In the genomic region with DNA sequence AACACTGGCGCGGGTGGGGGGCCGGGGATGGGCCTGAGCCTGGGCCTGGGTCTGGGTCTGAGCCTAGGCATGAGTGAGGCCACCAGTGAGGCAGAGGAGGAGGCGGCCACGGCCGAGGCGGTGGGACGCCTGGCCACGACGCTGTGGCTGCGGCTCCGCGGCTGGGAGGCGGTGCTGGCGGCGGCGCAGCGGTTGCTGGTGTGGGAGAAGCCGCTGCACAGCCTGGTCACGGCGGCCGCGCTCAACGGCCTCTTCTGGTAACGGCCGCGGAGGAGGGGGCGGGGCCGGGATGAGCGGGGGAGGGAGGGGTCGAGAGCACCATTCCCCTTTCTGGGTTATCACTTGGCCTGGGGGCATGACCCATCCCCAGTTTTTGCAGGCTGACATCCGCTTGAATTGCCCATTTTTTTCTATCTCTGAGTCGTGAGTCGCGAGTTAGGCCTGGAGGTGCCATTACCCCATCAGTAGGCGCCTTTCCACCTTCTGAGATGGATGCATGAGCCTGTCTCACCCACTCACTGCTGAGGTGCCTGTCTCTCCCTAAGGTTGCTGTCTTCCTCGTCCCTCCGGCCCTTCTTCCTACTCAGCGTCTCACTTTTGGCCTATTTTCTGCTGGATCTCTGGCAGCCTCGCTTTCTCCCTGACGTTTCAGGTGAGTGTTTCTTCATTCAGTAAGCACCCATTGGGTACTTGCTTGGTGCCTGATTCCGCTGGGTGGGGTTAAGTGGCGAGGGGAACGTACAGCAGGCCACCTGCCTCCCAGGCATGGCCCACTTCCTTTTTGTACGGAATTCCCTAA, we compare ENCODE assay signal across 8 cellular contexts. TPM values are rescaled to one million over a fixed set of nuclear protein-coding genes. Genes with fewer than 3 reads are reported as not detected.
A peak's percentile ranks its signal among the peaks of the same experiment; 100 is the strongest.
DNase-seq lines count a peak whose midpoint lies in the region; ATAC-seq and TF ChIP-seq lines count a peak whose summit lies in the region.

No MANE protein-coding gene starts in this region.

- in situ Hi-C loops in brain microvascular endothelial cell (cut with HindIII; ENCODE audit: low pct_ligation_motif_present, low sequenced_read_pairs): no loop called here

- H3K4me3 ChIP-seq in AG09309 (ENCODE audit: control insufficient read depth, low read depth, low read length) (peak overlapping the region; percentile 76), SK-N-MC (peak overlapping the region; percentile 90), brain microvascular endothelial cell (ENCODE audit: low read depth, low read length) (peak overlapping the region; percentile 84), smooth muscle cell (peak overlapping the region; percentile 74)

- peaks cover 14% of the 10 kb centered on the region for H3K79me2 ChIP-seq in smooth muscle cell (ENCODE audit: low read depth)

- peaks cover 14 to 34% (median 14%) of the 10 kb centered on the region in 3 donors for H3K36me3 Mint-ChIP-seq in immature natural killer cell

- peaks cover 7% of the 10 kb centered on the region for H4K20me1 ChIP-seq in smooth muscle cell (ENCODE audit: low read depth)

- H3K4me1 ChIP-seq in smooth muscle cell (ENCODE audit: low read depth): peaks cover 4% of the 10 kb centered on the region

- peaks cover 16 to 28% (median 18%) of the 10 kb centered on the region in 3 donors for H3K27me3 Mint-ChIP-seq in immature natural killer cell (ENCODE audit: low read depth in 3 of 3)

- H3K9me3 ChIP-seq in SK-N-MC (ENCODE audit: low read depth, low read length) (no peaks in the 10 kb centered on the region), smooth muscle cell (replicated peaks; ENCODE audit: low read depth) (no peaks in the 10 kb centered on the region)

- H3K27ac ChIP-seq in SK-N-MC (0 out of 2 replicates have a peak overlapping the region, but pooled peaks have one; percentile 31), brain microvascular endothelial cell (peak overlapping the region; percentile 90), smooth muscle cell (ENCODE audit: low read depth) (peak overlapping the region; percentile 79)

- peaks cover 48 to 66% of the 10 kb centered on the region in 2 donors for H3K4me1 Mint-ChIP-seq in immature natural killer cell

- DNase-seq in AG09309 (ENCODE audit: low read depth): no peak
- no peak for DNase-seq in SK-N-MC (ENCODE audit: low read depth, low spot score)
- peak; percentile 12 for DNase-seq in brain microvascular endothelial cell
- DNase-seq in immature natural killer cell: no peak
- no peak for DNase-seq in smooth muscle cell (lab: John Stamatoyannopoulos, UW; ENCODE audit: unreplicated experiment)

- H3K27ac Mint-ChIP-seq in immature natural killer cell: peak overlapping the region; percentile 90 to 99 (median 94)

- H2AFZ ChIP-seq in smooth muscle cell (ENCODE audit: low read depth): peak overlapping the region; percentile 73

- ATAC-seq in GM19025 (IDR thresholded peaks at IDR 0.05; ENCODE audit: low read depth, unreplicated experiment) (peak; percentile 9), HG03159 (IDR thresholded peaks at IDR 0.05; ENCODE audit: unreplicated experiment) (peak; percentile 13), GM18870 (IDR thresholded peaks at IDR 0.05; ENCODE audit: unreplicated experiment) (no peak)

- H3K9ac ChIP-seq in SK-N-MC (ENCODE audit: insufficient read length) (peak overlapping the region; percentile 82), smooth muscle cell (ENCODE audit: low read depth) (peak overlapping the region; percentile 41)

- H3K4me2 ChIP-seq in smooth muscle cell: peak overlapping the region; percentile 99

- 8% methylated on average over 28 of the region's 45 CpGs for WGBS in smooth muscle cell (ENCODE audit: low lambda C conversion rate)

- no peaks in the 10 kb centered on the region for H3F3A ChIP-seq in smooth muscle cell (ENCODE audit: low read depth)

- TF ChIP-seq CTCF in AG09309 (IDR thresholded peaks at IDR 0.05; ENCODE audit: control insufficient read depth, insufficient read depth, low read depth, low read length, missing control alignments): no peak
- TF ChIP-seq CTCF in brain microvascular endothelial cell (IDR thresholded peaks at IDR 0.05; ENCODE audit: low read depth, low read length, missing control alignments): no peak
- no peak for TF ChIP-seq CTCF in smooth muscle cell (IDR thresholded peaks at IDR 0.05; ENCODE audit: borderline replicate concordance, insufficient read depth, poor library complexity, severe bottlenecking)

- peaks cover 41% of the 10 kb centered on the region for H3K36me3 ChIP-seq in SK-N-MC (ENCODE audit: insufficient read depth, low read length)
- peaks cover 32% of the 10 kb centered on the region for H3K36me3 ChIP-seq in brain microvascular endothelial cell (replicated peaks)
- no peaks in the 10 kb centered on the region for H3K36me3 ChIP-seq in smooth muscle cell (ENCODE audit: low read depth)

- H3K27me3 ChIP-seq in brain microvascular endothelial cell (replicated peaks): no peaks in the 10 kb centered on the region
- no peaks in the 10 kb centered on the region for H3K27me3 ChIP-seq in smooth muscle cell (ENCODE audit: low read depth)

- H3K4me3 Mint-ChIP-seq in immature natural killer cell: peak overlapping the region; percentile 84 to 97 (median 95)

- no peaks in the 10 kb centered on the region for H3K9me3 Mint-ChIP-seq in immature natural killer cell

RNA-seq across cellular contexts. Expression of a gene that starts 0.5 kb away (rescaled TPM):
- 10 to 100 TPM; 51.2 to 88.6 (median 58.6) TPM for polyA plus RNA-seq in immature natural killer cell
- 48.7 and 49.8 TPM in 2 replicates for total RNA-seq in smooth muscle cell
- polyA plus RNA-seq in smooth muscle cell: 57.2 and 66.6 TPM in 2 replicates

RNA-seq across cellular contexts. Expression of a gene that starts 1.9 kb away (rescaled TPM):
- polyA plus RNA-seq in immature natural killer cell (100 to 1,000 TPM in 1 of 3 donors, 10 to 100 TPM in 2; 68.2 to 135 (median 92.9) TPM), smooth muscle cell (26.0 and 35.3 TPM in 2 replicates)
- total RNA-seq in smooth muscle cell: 11.6 and 14.8 TPM in 2 replicates

RNA-seq across cellular contexts. Expression of a gene that starts 8.7 kb away (rescaled TPM):
- polyA plus RNA-seq in immature natural killer cell: under 1 TPM in 1 of 3 donors, not detected in 2; 0.29 TPM
- not detected in 2 replicates for total RNA-seq in smooth muscle cell
- polyA plus RNA-seq in smooth muscle cell: 0.40 TPM in 1 of 2 replicates, not detected in the other

RNA-seq across cellular contexts. Expression of a gene that starts 18.0 kb away (rescaled TPM):
- polyA plus RNA-seq in immature natural killer cell (10 to 100 TPM; 19.2 to 33.3 (median 21.9) TPM), smooth muscle cell (8.5 and 8.6 TPM in 2 replicates)
- 6.0 and 13.6 TPM in 2 replicates for total RNA-seq in smooth muscle cell

RNA-seq across cellular contexts. Expression of a gene that starts 28.0 kb away (rescaled TPM):
- polyA plus RNA-seq in immature natural killer cell: 100 to 1,000 TPM in 2 of 3 donors, 10 to 100 TPM in 1; 95.4 to 128 (median 102) TPM
- total RNA-seq in smooth muscle cell: 19.1 and 29.7 TPM in 2 replicates
- polyA plus RNA-seq in smooth muscle cell: 48.3 and 56.3 TPM in 2 replicates

Comparison
In these comparisons a context has a peak if more than half of its experiments do, and no peak if none do; other contexts are left out.
1. H3K27ac ChIP-seq: peak in every context shown above with its lines; median percentile 90 in brain microvascular endothelial cell; 79 in smooth muscle cell; 31 in SK-N-MC.